ENCODE assay signal across 1 cellular context in the genomic region with DNA sequence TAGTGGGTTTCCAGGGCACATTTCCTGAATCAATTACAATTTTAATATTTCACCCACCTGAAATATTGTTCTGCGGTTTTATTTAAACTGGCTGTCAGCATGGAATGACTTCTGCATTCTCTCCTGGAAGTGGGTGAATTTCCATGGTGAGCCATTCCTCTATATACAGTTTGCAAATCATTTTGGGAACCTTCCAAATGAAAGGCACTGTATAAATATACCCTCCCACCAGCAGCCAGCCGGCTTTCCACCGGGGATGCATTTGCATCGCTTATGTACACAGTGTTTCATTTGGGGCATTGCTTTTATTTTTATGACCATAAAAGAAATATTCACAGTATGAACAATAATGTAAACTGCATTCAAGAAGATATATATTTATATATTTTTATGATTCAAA.
TF ChIP-seq lines count a peak whose summit lies in the region.

No MANE protein-coding gene starts in this region.

TF ChIP-seq in SK-N-SH, 30 proteins besides CTCF, POLR2A, EP300 and RAD21 (continued from another document):
- TF ChIP-seq, protein P1, sequence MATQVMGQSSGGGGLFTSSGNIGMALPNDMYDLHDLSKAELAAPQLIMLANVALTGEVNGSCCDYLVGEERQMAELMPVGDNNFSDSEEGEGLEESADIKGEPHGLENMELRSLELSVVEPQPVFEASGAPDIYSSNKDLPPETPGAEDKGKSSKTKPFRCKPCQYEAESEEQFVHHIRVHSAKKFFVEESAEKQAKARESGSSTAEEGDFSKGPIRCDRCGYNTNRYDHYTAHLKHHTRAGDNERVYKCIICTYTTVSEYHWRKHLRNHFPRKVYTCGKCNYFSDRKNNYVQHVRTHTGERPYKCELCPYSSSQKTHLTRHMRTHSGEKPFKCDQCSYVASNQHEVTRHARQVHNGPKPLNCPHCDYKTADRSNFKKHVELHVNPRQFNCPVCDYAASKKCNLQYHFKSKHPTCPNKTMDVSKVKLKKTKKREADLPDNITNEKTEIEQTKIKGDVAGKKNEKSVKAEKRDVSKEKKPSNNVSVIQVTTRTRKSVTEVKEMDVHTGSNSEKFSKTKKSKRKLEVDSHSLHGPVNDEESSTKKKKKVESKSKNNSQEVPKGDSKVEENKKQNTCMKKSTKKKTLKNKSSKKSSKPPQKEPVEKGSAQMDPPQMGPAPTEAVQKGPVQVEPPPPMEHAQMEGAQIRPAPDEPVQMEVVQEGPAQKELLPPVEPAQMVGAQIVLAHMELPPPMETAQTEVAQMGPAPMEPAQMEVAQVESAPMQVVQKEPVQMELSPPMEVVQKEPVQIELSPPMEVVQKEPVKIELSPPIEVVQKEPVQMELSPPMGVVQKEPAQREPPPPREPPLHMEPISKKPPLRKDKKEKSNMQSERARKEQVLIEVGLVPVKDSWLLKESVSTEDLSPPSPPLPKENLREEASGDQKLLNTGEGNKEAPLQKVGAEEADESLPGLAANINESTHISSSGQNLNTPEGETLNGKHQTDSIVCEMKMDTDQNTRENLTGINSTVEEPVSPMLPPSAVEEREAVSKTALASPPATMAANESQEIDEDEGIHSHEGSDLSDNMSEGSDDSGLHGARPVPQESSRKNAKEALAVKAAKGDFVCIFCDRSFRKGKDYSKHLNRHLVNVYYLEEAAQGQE (IDR thresholded peaks at IDR 0.05; ENCODE audit: low read depth, low read length) = no peak
